3 cellular contexts compared by ENCODE assay signal in the genomic region with DNA sequence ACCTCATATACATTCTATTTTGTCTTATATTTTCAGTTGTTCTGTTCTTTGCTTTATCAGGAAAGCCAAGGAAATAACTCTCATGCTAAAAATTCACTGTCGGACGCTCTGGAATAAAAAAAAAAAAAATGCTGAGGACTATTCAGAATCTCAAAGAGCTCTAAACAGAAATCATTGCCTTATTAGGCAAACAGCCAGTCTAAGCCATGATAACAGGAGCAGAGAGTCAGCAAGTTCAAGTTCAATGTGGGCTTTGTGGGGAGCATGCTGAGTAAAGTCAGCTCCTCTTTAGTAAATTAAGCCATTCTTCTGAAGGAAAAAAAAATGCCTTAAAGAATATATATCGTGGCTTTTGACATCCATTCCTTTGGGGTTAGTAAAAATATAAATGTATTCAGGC.
TF ChIP-seq lines count a peak whose summit lies in the region.

No MANE protein-coding gene starts in this region.

TF ChIP-seq in liver, 16 proteins besides CTCF, POLR2A, EP300 and RAD21:
- TF ChIP-seq NR2F2 (IDR thresholded peaks at IDR 0.05) (peak; percentile 37), RXRA (IDR thresholded peaks at IDR 0.05) (no peak)

TF ChIP-seq in HepG2, 621 proteins besides CTCF, POLR2A, EP300 and RAD21:
- TF ChIP-seq THYN1 (CRISPR knock-in tag; IDR thresholded peaks at IDR 0.05; ENCODE audit: borderline replicate concordance, low read depth) (no peak), ZNF446 (CRISPR knock-in tag; IDR thresholded peaks at IDR 0.05) (no peak), RFX5 (IDR thresholded peaks at IDR 0.05; ENCODE audit: low read depth, low read length) (no peak), NPAS2 (CRISPR knock-in tag; IDR thresholded peaks at IDR 0.05; ENCODE audit: borderline replicate concordance) (no peak), ZNF124 (CRISPR knock-in tag; IDR thresholded peaks at IDR 0.05) (no peak), PAF1 (CRISPR knock-in tag; IDR thresholded peaks at IDR 0.05) (no peak), ZFP1 (CRISPR knock-in tag; IDR thresholded peaks at IDR 0.05) (no peak), MATR3 (CRISPR knock-in tag; IDR thresholded peaks at IDR 0.05) (no peak), KLF13 (CRISPR knock-in tag; IDR thresholded peaks at IDR 0.05) (no peak), NBN (conservative IDR thresholded peaks at IDR 0.05) (no peak), ELF1 (CRISPR knock-in tag; IDR thresholded peaks at IDR 0.05) (no peak), GATAD2A (CRISPR knock-in tag; IDR thresholded peaks at IDR 0.05) (no peak), ZBTB8A (CRISPR knock-in tag; IDR thresholded peaks at IDR 0.05; ENCODE audit: borderline replicate concordance, low read depth) (no peak)
- TF ChIP-seq, protein P1, sequence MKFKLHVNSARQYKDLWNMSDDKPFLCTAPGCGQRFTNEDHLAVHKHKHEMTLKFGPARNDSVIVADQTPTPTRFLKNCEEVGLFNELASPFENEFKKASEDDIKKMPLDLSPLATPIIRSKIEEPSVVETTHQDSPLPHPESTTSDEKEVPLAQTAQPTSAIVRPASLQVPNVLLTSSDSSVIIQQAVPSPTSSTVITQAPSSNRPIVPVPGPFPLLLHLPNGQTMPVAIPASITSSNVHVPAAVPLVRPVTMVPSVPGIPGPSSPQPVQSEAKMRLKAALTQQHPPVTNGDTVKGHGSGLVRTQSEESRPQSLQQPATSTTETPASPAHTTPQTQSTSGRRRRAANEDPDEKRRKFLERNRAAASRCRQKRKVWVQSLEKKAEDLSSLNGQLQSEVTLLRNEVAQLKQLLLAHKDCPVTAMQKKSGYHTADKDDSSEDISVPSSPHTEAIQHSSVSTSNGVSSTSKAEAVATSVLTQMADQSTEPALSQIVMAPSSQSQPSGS (CRISPR knock-in tag; IDR thresholded peaks at IDR 0.05), result no peak
- TF ChIP-seq, protein P2, sequence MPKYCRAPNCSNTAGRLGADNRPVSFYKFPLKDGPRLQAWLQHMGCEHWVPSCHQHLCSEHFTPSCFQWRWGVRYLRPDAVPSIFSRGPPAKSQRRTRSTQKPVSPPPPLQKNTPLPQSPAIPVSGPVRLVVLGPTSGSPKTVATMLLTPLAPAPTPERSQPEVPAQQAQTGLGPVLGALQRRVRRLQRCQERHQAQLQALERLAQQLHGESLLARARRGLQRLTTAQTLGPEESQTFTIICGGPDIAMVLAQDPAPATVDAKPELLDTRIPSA (CRISPR knock-in tag; IDR thresholded peaks at IDR 0.05; ENCODE audit: borderline replicate concordance), result no peak
- TF ChIP-seq, protein P3, sequence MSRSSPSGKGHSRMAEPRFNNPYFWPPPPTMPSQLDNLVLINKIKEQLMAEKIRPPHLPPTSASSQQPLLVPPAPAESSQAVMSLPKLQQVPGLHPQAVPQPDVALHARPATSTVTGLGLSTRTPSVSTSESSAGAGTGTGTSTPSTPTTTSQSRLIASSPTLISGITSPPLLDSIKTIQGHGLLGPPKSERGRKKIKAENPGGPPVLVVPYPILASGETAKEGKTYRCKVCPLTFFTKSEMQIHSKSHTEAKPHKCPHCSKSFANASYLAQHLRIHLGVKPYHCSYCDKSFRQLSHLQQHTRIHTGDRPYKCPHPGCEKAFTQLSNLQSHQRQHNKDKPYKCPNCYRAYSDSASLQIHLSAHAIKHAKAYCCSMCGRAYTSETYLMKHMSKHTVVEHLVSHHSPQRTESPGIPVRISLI (CRISPR knock-in tag; IDR thresholded peaks at IDR 0.05; ENCODE audit: borderline replicate concordance), result no peak
TF ChIP-seq in HepG2: peak in this region for 0.

TF ChIP-seq in H1, 55 proteins besides CTCF, POLR2A, EP300 and RAD21:
- TF ChIP-seq SUZ12 (IDR thresholded peaks at IDR 0.05; ENCODE audit: low read length), result no peak
- TF ChIP-seq SRF (IDR thresholded peaks at IDR 0.05; ENCODE audit: low read depth, low read length), result peak; percentile 80
TF ChIP-seq in H1: peak in this region for 1.
